ENCODE assay signal across 1 cellular context in genomic region chr17:50207792-50208567, GRCh38.
TF ChIP-seq lines count a peak whose summit lies in the region.

No MANE protein-coding gene starts in this region.

TF ChIP-seq in GM23338, 12 proteins besides CTCF, POLR2A, EP300 and RAD21:
- TF ChIP-seq EZH2phosphoT487 (IDR thresholded peaks at IDR 0.05; ENCODE audit: unreplicated experiment) = no peak
- TF ChIP-seq ZNF462 (CRISPR knock-in tag; IDR thresholded peaks at IDR 0.05) = 0 out of 2 replicates have a peak, but pooled peaks have one; percentile 16
- TF ChIP-seq ZNF114 (CRISPR knock-in tag; IDR thresholded peaks at IDR 0.05) = no peak
